ENCODE assay signal across 1 cellular context in the genomic region with DNA sequence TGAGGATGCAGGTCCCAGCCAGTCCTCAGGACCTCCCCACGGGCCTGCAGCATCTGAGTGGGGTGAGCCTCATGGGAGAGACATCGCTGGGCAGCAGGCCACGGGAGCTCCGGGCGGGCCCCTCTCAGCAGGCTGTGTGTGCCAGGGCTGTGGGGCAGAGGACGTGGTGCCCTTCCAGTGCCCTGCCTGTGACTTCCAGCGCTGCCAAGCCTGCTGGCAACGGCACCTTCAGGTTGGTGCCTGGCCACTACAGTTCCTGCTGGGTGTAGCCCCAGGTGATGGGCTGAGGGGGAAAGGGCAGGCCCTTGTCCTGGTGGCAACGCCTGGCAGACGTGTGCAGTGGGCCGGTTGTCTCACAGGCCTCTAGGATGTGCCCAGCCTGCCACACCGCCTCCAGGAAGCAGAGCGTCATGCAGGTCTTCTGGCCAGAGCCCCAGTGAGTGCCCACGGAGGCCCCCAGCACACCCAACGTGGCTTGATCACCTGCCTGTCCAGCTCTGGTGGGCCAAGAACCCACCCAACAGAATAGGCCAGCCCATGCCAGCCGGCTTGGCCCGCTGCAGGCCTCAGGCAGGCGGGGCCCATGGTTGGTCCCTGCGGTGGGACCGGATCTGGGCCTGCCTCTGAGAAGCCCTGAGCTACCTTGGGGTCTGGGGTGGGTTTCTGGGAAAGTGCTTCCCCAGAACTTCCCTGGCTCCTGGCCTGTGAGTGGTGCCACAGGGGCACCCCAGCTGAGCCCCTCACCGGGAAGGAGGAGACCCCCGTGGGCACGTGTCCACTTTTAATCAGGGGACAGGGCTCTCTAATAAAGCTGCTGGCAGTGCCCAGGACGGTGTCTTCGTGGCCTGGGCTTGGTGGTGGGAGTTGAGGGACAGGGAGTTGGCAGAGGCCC.
TF ChIP-seq lines count a peak whose summit lies in the region.

No MANE protein-coding gene starts in this region.

TF ChIP-seq in WTC11, 78 proteins besides CTCF, POLR2A, EP300 and RAD21 (continued from another document):
- no peak for TF ChIP-seq ZNF263 (CRISPR knock-in tag; IDR thresholded peaks at IDR 0.05; ENCODE audit: low read depth)
- no peak for TF ChIP-seq IRF1 (CRISPR knock-in tag; IDR thresholded peaks at IDR 0.05)
- no peak for TF ChIP-seq FOXP4 (CRISPR knock-in tag; IDR thresholded peaks at IDR 0.05)
- TF ChIP-seq, protein P1, sequence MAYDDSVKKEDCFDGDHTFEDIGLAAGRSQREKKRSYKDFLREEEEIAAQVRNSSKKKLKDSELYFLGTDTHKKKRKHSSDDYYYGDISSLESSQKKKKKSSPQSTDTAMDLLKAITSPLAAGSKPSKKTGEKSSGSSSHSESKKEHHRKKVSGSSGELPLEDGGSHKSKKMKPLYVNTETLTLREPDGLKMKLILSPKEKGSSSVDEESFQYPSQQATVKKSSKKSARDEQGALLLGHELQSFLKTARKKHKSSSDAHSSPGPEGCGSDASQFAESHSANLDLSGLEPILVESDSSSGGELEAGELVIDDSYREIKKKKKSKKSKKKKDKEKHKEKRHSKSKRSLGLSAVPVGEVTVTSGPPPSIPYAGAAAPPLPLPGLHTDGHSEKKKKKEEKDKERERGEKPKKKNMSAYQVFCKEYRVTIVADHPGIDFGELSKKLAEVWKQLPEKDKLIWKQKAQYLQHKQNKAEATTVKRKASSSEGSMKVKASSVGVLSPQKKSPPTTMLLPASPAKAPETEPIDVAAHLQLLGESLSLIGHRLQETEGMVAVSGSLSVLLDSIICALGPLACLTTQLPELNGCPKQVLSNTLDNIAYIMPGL (CRISPR knock-in tag; IDR thresholded peaks at IDR 0.05) = no peak
TF ChIP-seq in WTC11: peak in this region for 0.
